ENCODE assay signal across 10 cellular contexts in the genomic region with DNA sequence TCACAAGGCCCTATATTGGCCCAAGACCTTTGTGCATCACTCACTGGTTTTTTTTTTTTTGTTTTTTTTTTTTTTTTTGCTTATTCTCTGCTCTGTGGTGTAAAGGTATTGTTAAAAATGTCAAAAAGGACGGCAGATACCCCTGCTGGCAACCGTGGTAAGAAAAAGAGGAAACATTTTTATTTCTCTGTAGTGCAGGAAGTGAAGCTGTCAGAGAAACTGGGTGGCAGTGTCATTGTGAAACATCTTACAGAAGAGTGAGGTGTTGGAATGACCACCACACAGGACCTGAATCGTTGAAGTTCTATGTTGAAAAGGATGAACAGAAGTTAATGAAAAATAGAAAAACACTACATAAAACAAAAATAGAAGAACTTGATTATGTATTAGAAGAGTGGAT.
DNase-seq lines count a peak whose midpoint lies in the region; ATAC-seq and TF ChIP-seq lines count a peak whose summit lies in the region.
"Had no signal": no experiment of that assay in that cellular context is flagged by ENCODE, and none has a peak within 500 bp of the region (broad histone marks: within the 10 kb centered on the region; RNA-seq: fewer than 3 reads in every experiment).

No MANE protein-coding gene starts in this region.

- no peak for TF ChIP-seq CTCF in GM13976 (IDR thresholded peaks at IDR 0.05; ENCODE audit: borderline replicate concordance, control extremely low read depth, extremely low read depth, insufficient read depth, missing control alignments)

- no peaks in the 10 kb centered on the region for H3K9me3 Mint-ChIP-seq in memory B cell
- no peaks in the 10 kb centered on the region for H3K9me3 Mint-ChIP-seq in activated T-cell treated with anti-CD3 and anti-CD28 coated beads, Interleukin-2, amount 50 U/mL, for 24 hours

- DNase-seq in memory B cell (ENCODE audit: low spot score in 2 of 2) (no peak), SHP77 treated with DMSO at 0.1 percent for 48 hours (lab: John Stamatoyannopoulos, UW) (no peak), GM13976 (ENCODE audit: low spot score) (no peak)
- no peak for DNase-seq in activated T-cell treated with anti-CD3 and anti-CD28 coated beads, Interleukin-2, amount 50 U/mL, for 24 hours
- DNase-seq: activated naive CD4-positive, alpha-beta T cell treated with anti-CD3 and anti-CD28 coated beads, Interleukin-2, amount 50 U/mL, for 16 hours; NCI-H526 treated with DMSO at 0.1 percent for 48 hours; occipital lobe had no signal

- H3K4me3 Mint-ChIP-seq in memory B cell: no peak overlapping the region
- no peak overlapping the region for H3K4me3 Mint-ChIP-seq in activated T-cell treated with anti-CD3 and anti-CD28 coated beads, Interleukin-2, amount 50 U/mL, for 24 hours

- peaks cover 3% of the 10 kb centered on the region for H3K4me1 Mint-ChIP-seq in memory B cell
- peaks cover 12% of the 10 kb centered on the region for H3K4me1 Mint-ChIP-seq in activated T-cell treated with anti-CD3 and anti-CD28 coated beads, Interleukin-2, amount 50 U/mL, for 24 hours (ENCODE audit: low read depth)

- in situ Hi-C loops in GM13976 (cut with MboI; ENCODE audit: low sequenced_read_pairs, unreplicated experiment): no loop called here

- ATAC-seq in GM19023 (IDR thresholded peaks at IDR 0.05; ENCODE audit: unreplicated experiment) (peak; percentile 79), GM21737 (IDR thresholded peaks at IDR 0.05; ENCODE audit: unreplicated experiment) (peak; percentile 96), HG03460 (IDR thresholded peaks at IDR 0.05; ENCODE audit: unreplicated experiment) (peak; percentile 97), memory B cell (ENCODE audit: low read depth) (peak; percentile 76)

- no peaks in the 10 kb centered on the region for H3K27me3 Mint-ChIP-seq in memory B cell
- no peaks in the 10 kb centered on the region for H3K27me3 Mint-ChIP-seq in activated T-cell treated with anti-CD3 and anti-CD28 coated beads, Interleukin-2, amount 50 U/mL, for 24 hours

- no peak overlapping the region for H3K27ac Mint-ChIP-seq in memory B cell
- H3K27ac Mint-ChIP-seq in activated T-cell treated with anti-CD3 and anti-CD28 coated beads, Interleukin-2, amount 50 U/mL, for 24 hours: no peak overlapping the region

- no peaks in the 10 kb centered on the region for H3K36me3 Mint-ChIP-seq in memory B cell
- H3K36me3 Mint-ChIP-seq in activated T-cell treated with anti-CD3 and anti-CD28 coated beads, Interleukin-2, amount 50 U/mL, for 24 hours (ENCODE audit: low read depth): no peaks in the 10 kb centered on the region
